ENCODE assay signal across 9 cellular contexts in the genomic region with DNA sequence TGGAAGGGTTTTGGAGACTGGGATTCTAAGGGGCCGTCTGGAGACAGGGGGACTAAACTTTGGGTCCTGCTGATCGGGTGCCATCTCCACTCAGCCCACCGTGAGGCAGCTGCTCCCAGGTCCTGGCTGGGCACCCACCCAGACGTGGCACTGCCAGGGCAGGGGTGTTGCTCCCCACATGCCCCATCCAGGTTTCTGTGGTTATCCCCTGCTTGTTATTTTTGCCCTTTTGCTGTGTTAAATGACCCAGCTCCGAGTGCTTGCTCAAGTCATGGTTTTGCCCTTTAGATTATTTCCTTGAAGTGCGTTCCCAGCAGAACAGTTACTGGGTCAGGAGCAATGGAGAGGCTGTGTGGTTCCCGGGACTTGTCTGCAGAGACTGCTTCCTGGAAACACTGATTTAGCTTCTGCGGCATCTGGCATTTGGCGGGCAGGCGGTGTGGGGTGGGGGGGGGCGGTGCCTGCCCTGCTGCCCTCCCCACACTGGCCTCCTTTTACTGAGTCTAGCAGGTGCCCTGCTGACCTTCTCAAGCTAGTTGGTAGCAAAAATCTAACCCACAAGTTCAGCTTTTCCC. TPM values are rescaled to one million over a fixed set of nuclear protein-coding genes. Genes with fewer than 3 reads are reported as not detected.
DNase-seq lines count a peak whose midpoint lies in the region; ATAC-seq, FAIRE-seq and TF ChIP-seq lines count a peak whose summit lies in the region.
"Had no signal": no experiment of that assay in that cellular context is flagged by ENCODE, and none has a peak within 500 bp of the region (broad histone marks: within the 10 kb centered on the region; RNA-seq: fewer than 3 reads in every experiment).

No MANE protein-coding gene starts in this region.

- peaks cover 4% of the 10 kb centered on the region for H3K36me3 Mint-ChIP-seq in astrocyte (ENCODE audit: low read depth, unreplicated experiment)
- H3K36me3 Mint-ChIP-seq in stimulated activated effector memory CD8-positive, alpha-beta T cell treated with anti-CD3 and anti-CD28 coated beads, Interleukin-12 subunit alpha, Interleukin-12 subunit beta, amount 100 ng/mL, for 72 hours: peaks cover 27% of the 10 kb centered on the region

- H3K36me3 ChIP-seq in astrocyte (ENCODE audit: insufficient read depth, low read length): no peaks in the 10 kb centered on the region
- no peaks in the 10 kb centered on the region for H3K36me3 ChIP-seq in left lung

- H3K4me3 Mint-ChIP-seq in astrocyte (ENCODE audit: unreplicated experiment): peak overlapping the region; percentile 67
- H3K4me3 Mint-ChIP-seq in stimulated activated effector memory CD8-positive, alpha-beta T cell treated with anti-CD3 and anti-CD28 coated beads, Interleukin-12 subunit alpha, Interleukin-12 subunit beta, amount 100 ng/mL, for 72 hours: peak overlapping the region; percentile 86

- no peak overlapping the region for H2AFZ ChIP-seq in astrocyte (ENCODE audit: low read depth, low read length)

- H3K27me3 Mint-ChIP-seq in astrocyte (ENCODE audit: low read depth, unreplicated experiment): no peaks in the 10 kb centered on the region

- H3K4me3 ChIP-seq in astrocyte (ENCODE audit: insufficient read depth, low read depth, low read length): no peak overlapping the region
- peak overlapping the region in 1 of 2 donors; percentile 83 for H3K4me3 ChIP-seq in left lung

- no peak for FAIRE-seq in astrocyte (lab: Jason Lieb, UNC)

- peaks cover 62% of the 10 kb centered on the region for H3K79me2 ChIP-seq in astrocyte (ENCODE audit: insufficient read depth, low read length)

- H3K4me1 Mint-ChIP-seq in astrocyte (ENCODE audit: low read depth, unreplicated experiment): peaks cover 18% of the 10 kb centered on the region
- peaks cover 52% of the 10 kb centered on the region for H3K4me1 Mint-ChIP-seq in stimulated activated effector memory CD8-positive, alpha-beta T cell treated with anti-CD3 and anti-CD28 coated beads, Interleukin-12 subunit alpha, Interleukin-12 subunit beta, amount 100 ng/mL, for 72 hours

- H3K27me3 ChIP-seq in astrocyte (ENCODE audit: insufficient read depth, low read length) (no peaks in the 10 kb centered on the region), left lung (no peaks in the 10 kb centered on the region)

- H3K4me1 ChIP-seq in astrocyte (ENCODE audit: insufficient read depth, low read length) (peaks cover 14% of the 10 kb centered on the region), left lung (peaks cover 27 to 62% of the 10 kb centered on the region in 2 donors)

- TF ChIP-seq CTCF in astrocyte (IDR thresholded peaks at IDR 0.05; ENCODE audit: insufficient read depth, low read depth, low read length) (no peak), left lung (IDR thresholded peaks at IDR 0.05) (no peak)

- peak; percentile 3 for ATAC-seq in left lung
- no peak for ATAC-seq in stimulated activated effector memory CD8-positive, alpha-beta T cell treated with anti-CD3 and anti-CD28 coated beads, Interleukin-12 subunit alpha, Interleukin-12 subunit beta, amount 100 ng/mL, for 72 hours
- no peak for ATAC-seq in HG03442 (IDR thresholded peaks at IDR 0.05; ENCODE audit: unreplicated experiment)

- no peak overlapping the region for H3K27ac Mint-ChIP-seq in astrocyte (ENCODE audit: unreplicated experiment)
- H3K27ac Mint-ChIP-seq in stimulated activated effector memory CD8-positive, alpha-beta T cell treated with anti-CD3 and anti-CD28 coated beads, Interleukin-12 subunit alpha, Interleukin-12 subunit beta, amount 100 ng/mL, for 72 hours: peak overlapping the region; percentile 29

- H3K9ac ChIP-seq in astrocyte (ENCODE audit: low read length): no peak overlapping the region

- DNase-seq in LHCN-M2 (ENCODE audit: low read depth) (peak; percentile 40), astrocyte (ENCODE audit: low read depth) (no peak), left lung (peak in 1 of 2 donors; percentile 58), SIG-M5 (lab: John Stamatoyannopoulos, UW) (no peak), DMS114 treated with DMSO at 0.1 percent for 48 hours (lab: John Stamatoyannopoulos, UW; ENCODE audit: unreplicated experiment) (no peak), MV-4-11 (lab: John Stamatoyannopoulos, UW) (no peak)
- no peak for DNase-seq in stimulated activated effector memory CD8-positive, alpha-beta T cell treated with anti-CD3 and anti-CD28 coated beads, Interleukin-12 subunit alpha, Interleukin-12 subunit beta, amount 100 ng/mL, for 72 hours (ENCODE audit: low spot score in 2 of 2)
- DNase-seq: NK-92 treated with Interleukin-12 subunit alpha and Interleukin-12 subunit beta, amount 100 ng/mL, for 24 hours had no signal

- intact Hi-C loops in left lung (cut with DNase I): no loop called here

- peak overlapping the region; percentile 67 for H3K4me2 ChIP-seq in astrocyte (ENCODE audit: low read length)

- H3K9me3 ChIP-seq in astrocyte (ENCODE audit: insufficient read depth, low read depth, low read length) (no peaks in the 10 kb centered on the region), left lung (no peaks in the 10 kb centered on the region)

- peaks cover 60% of the 10 kb centered on the region for H4K20me1 ChIP-seq in astrocyte (ENCODE audit: insufficient read depth, low read length)

- H3K9me3 Mint-ChIP-seq in astrocyte (ENCODE audit: unreplicated experiment): peaks cover 3% of the 10 kb centered on the region
- no peaks in the 10 kb centered on the region for H3K9me3 Mint-ChIP-seq in stimulated activated effector memory CD8-positive, alpha-beta T cell treated with anti-CD3 and anti-CD28 coated beads, Interleukin-12 subunit alpha, Interleukin-12 subunit beta, amount 100 ng/mL, for 72 hours

- no peak overlapping the region for H3K27ac ChIP-seq in astrocyte (ENCODE audit: low read depth, low read length)
- H3K27ac ChIP-seq in left lung: peak overlapping the region; percentile 58 to 100

RNA-seq across cellular contexts. Expression of a gene that starts 1.9 kb away (rescaled TPM):
- total RNA-seq in LHCN-M2 (2014; rRNA removed) (13.0 and 13.5 TPM in 2 replicates), astrocyte (85.2 and 89.1 TPM in 2 replicates), left lung (100 to 1,000 TPM in 1 of 2 donors, 10 to 100 TPM in 1; 91.6 to 116 TPM)
- 142 TPM for polyA plus RNA-seq in LHCN-M2 (2012)

RNA-seq across cellular contexts. Expression of a gene that starts 21.0 kb away (rescaled TPM):
- total RNA-seq in LHCN-M2 (2014; rRNA removed) (34.2 and 44.5 TPM in 2 replicates), astrocyte (29.0 and 30.9 TPM in 2 replicates), left lung (10 to 100 TPM; 46.5 to 54.6 TPM)
- polyA plus RNA-seq in LHCN-M2 (2012): 22.1 TPM

RNA-seq across cellular contexts. Expression of a gene that starts 28.1 kb away (rescaled TPM):
- total RNA-seq in LHCN-M2 (2014; rRNA removed) (48.7 and 82.3 TPM in 2 replicates), astrocyte (110 and 115 TPM in 2 replicates), left lung (10 to 100 TPM in 1 of 2 donors, 1 to 10 TPM in 1; 2.5 to 24.8 TPM)
- polyA plus RNA-seq in LHCN-M2 (2012): 41.9 TPM

RNA-seq across cellular contexts. Expression of a gene that starts 49.0 kb away (rescaled TPM):
- total RNA-seq in LHCN-M2 (2014; rRNA removed): 0.11 and 1.2 TPM in 2 replicates
- polyA plus RNA-seq in LHCN-M2 (2012): 0.02 TPM
- total RNA-seq in astrocyte: 0.94 and 2.9 TPM in 2 replicates
- 10 to 100 TPM; 14.4 to 29.0 TPM for total RNA-seq in left lung

RNA-seq across cellular contexts. Expression of a gene that starts 52.7 kb away (rescaled TPM):
- total RNA-seq in LHCN-M2 (2014; rRNA removed) (91.8 and 118 TPM in 2 replicates), astrocyte (137 and 172 TPM in 2 replicates), left lung (100 to 1,000 TPM; 121 to 163 TPM)
- polyA plus RNA-seq in LHCN-M2 (2012): 204 TPM
